2 cellular contexts compared by ENCODE assay signal in genomic region chr17:82004485-82005455, GRCh38.
TF ChIP-seq lines count a peak whose summit lies in the region.

No MANE protein-coding gene starts in this region.

TF ChIP-seq in SK-N-SH, 30 proteins besides CTCF, POLR2A, EP300 and RAD21:
- no peak for TF ChIP-seq MEF2A (IDR thresholded peaks at IDR 0.05; ENCODE audit: borderline replicate concordance, low read depth)
- TF ChIP-seq MXI1 (IDR thresholded peaks at IDR 0.05; ENCODE audit: low read depth, low read length) = no peak
- TF ChIP-seq ZBTB33 (IDR thresholded peaks at IDR 0.05; ENCODE audit: borderline replicate concordance, low read depth) = no peak
- no peak for TF ChIP-seq FOXM1 (IDR thresholded peaks at IDR 0.05; ENCODE audit: low read depth)
- no peak for TF ChIP-seq POLR2AphosphoS5 (IDR thresholded peaks at IDR 0.05; ENCODE audit: low read depth, low read length)
- TF ChIP-seq FOSL2 (IDR thresholded peaks at IDR 0.05; ENCODE audit: borderline replicate concordance, low read depth) = no peak
- no peak for TF ChIP-seq SIN3A (IDR thresholded peaks at IDR 0.05; ENCODE audit: borderline replicate concordance, low read depth, low read length)
- no peak for TF ChIP-seq IRF3 (IDR thresholded peaks at IDR 0.05; ENCODE audit: low read depth, low read length)
- TF ChIP-seq TEAD4 (IDR thresholded peaks at IDR 0.05; ENCODE audit: borderline replicate concordance, insufficient read depth) = no peak

TF ChIP-seq in SK-N-SH treated with all-trans-retinoic acid at 6 μM for 48 hours, 23 proteins besides CTCF, POLR2A, EP300 and RAD21:
- TF ChIP-seq CSRNP3 (CRISPR knock-in tag; IDR thresholded peaks at IDR 0.05) = no peak
- no peak for TF ChIP-seq SNAI2 (CRISPR knock-in tag; IDR thresholded peaks at IDR 0.05)
- TF ChIP-seq ARNTL (CRISPR knock-in tag; IDR thresholded peaks at IDR 0.05; ENCODE audit: borderline replicate concordance, low read depth) = no peak
- no peak for TF ChIP-seq ZNF8 (CRISPR knock-in tag; IDR thresholded peaks at IDR 0.05)
- TF ChIP-seq PPARA (CRISPR knock-in tag; IDR thresholded peaks at IDR 0.05; ENCODE audit: borderline replicate concordance) = no peak
- TF ChIP-seq ZFP30 (CRISPR knock-in tag; IDR thresholded peaks at IDR 0.05) = no peak
- TF ChIP-seq BACH2 (CRISPR knock-in tag; IDR thresholded peaks at IDR 0.05; ENCODE audit: borderline replicate concordance) = no peak
- no peak for TF ChIP-seq TOX (CRISPR knock-in tag; IDR thresholded peaks at IDR 0.05; ENCODE audit: borderline replicate concordance)
- no peak for TF ChIP-seq CSDC2 (CRISPR knock-in tag; IDR thresholded peaks at IDR 0.05)
- TF ChIP-seq POU6F1 (CRISPR knock-in tag; IDR thresholded peaks at IDR 0.05; ENCODE audit: borderline replicate concordance, low read depth) = no peak
- no peak for TF ChIP-seq OSR1 (CRISPR knock-in tag; IDR thresholded peaks at IDR 0.05)
- no peak for TF ChIP-seq CREB5 (CRISPR knock-in tag; IDR thresholded peaks at IDR 0.05; ENCODE audit: low read depth)
- no peak for TF ChIP-seq PATZ1 (CRISPR knock-in tag; IDR thresholded peaks at IDR 0.05; ENCODE audit: borderline replicate concordance)
- TF ChIP-seq ZC3H10 (CRISPR knock-in tag; IDR thresholded peaks at IDR 0.05) = no peak
- no peak for TF ChIP-seq ZNF565 (CRISPR knock-in tag; conservative IDR thresholded peaks at IDR 0.05; ENCODE audit: low read depth)
- no peak for TF ChIP-seq ESRRG (CRISPR knock-in tag; IDR thresholded peaks at IDR 0.05)
